In genomic region chr11:132549571-132549970, GRCh38 we compare ENCODE assay signal across 21 cellular contexts.
"Had no signal": no experiment of that assay in that cellular context is flagged by ENCODE, and none has a peak within 500 bp of the region (broad histone marks: within the 10 kb centered on the region; RNA-seq: fewer than 3 reads in every experiment).

No MANE protein-coding gene starts in this region.

- H3K36me3 ChIP-seq: neural progenitor cell, right atrium auricular region, suprapubic skin, transverse colon, upper lobe of right lung, uterus had no signal

- DNase-seq: dermis blood vessel endothelial cell; effector memory CD8-positive, alpha-beta T cell; erythroblast; head of caudate nucleus; natural killer cell; stimulated activated CD4-positive, alpha-beta T cell treated with anti-CD3 and anti-CD28 coated beads, Interleukin-12 subunit alpha, Interleukin-12 subunit beta, amount 100 ng/mL, for 4 hours; stimulated activated CD4-positive, alpha-beta T cell treated with anti-CD3 and anti-CD28 coated beads, Interleukin-1b, Interleukin-23, amount 100 ng/mL, for 48 hours; stimulated activated CD4-positive, alpha-beta T cell treated with anti-CD3 and anti-CD28 coated beads, Interleukin-4, amount 100 ng/mL, for 1 hour; stimulated activated CD8-positive, alpha-beta memory T cell treated with anti-CD3 and anti-CD28 coated beads, Interleukin-4, amount 100 ng/mL, for 48 hours; stimulated activated naive CD4-positive, alpha-beta T cell; stimulated activated naive CD8-positive, alpha-beta T cell treated with anti-CD3 and anti-CD28 coated beads, Interleukin-15, amount 100 ng/mL, for 72 hours; transverse colon; upper lobe of right lung; uterus had no signal

- H3K9ac ChIP-seq: neural progenitor cell, parathyroid adenoma had no signal

- H3K27me3 ChIP-seq: neural progenitor cell, right atrium auricular region, suprapubic skin, transverse colon, upper lobe of right lung, uterus had no signal

- H3K27ac ChIP-seq: coronary artery, neural progenitor cell, parathyroid adenoma, right atrium auricular region, suprapubic skin, transverse colon, upper lobe of right lung, uterus had no signal

- H3K4me2 ChIP-seq: neural progenitor cell, smooth muscle cell had no signal

- H3K4me1 ChIP-seq: neural progenitor cell, parathyroid adenoma, right atrium auricular region, suprapubic skin, transverse colon, upper lobe of right lung, uterus had no signal

- H3K4me3 ChIP-seq: coronary artery, lung, neural progenitor cell, right atrium auricular region, smooth muscle cell, suprapubic skin, transverse colon, upper lobe of right lung, uterus had no signal

- H3K9me3 ChIP-seq: upper lobe of right lung, uterus had no signal
